Comparison of ENCODE assay signal across 13 cellular contexts in the genomic region with DNA sequence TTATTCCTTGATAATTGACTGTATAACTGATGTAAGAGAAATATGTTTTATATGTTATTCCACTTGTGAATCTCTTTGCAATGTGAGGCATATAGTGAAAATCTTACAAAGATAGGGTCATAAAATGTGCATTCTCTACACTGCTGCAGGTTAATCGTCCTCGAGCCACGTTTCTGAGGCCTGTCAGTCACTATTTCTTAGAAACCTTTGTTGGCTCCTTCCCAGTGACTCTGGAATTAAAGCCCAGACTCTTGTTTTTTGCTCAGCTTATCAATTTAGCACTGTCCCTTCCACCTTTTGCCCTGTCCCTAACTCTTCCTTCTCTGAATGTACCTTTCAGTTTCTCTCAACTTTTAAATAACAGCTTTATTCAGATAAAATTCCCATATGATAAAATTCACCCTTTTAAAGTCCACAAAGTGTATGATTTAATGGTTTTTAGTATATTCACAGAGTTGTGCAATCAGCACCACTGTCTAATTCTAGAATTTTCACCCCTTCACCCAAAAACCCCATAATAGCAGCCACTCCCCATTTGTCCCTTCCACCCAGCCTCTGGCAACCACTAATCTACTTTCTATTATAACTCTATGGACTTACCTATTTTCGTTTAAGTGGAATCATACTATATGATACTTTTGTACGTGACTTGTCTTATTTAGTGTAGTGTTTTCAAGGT. TPM values are rescaled to one million over a fixed set of nuclear protein-coding genes. Genes with fewer than 3 reads are reported as not detected.
DNase-seq lines count a peak whose midpoint lies in the region; FAIRE-seq and TF ChIP-seq lines count a peak whose summit lies in the region.
"Had no signal": no experiment of that assay in that cellular context is flagged by ENCODE, and none has a peak within 500 bp of the region (broad histone marks: within the 10 kb centered on the region; RNA-seq: fewer than 3 reads in every experiment).

No MANE protein-coding gene starts in this region.

- H3K4me3 ChIP-seq in DOHH2 (ENCODE audit: low read length), result peak overlapping the region; percentile 20; the same call in 1 of the 2 replicates
- H3K4me3 ChIP-seq in WI38 (ENCODE audit: low read depth, low read length), result peak overlapping the region; percentile 9; the same call in 1 of the 2 replicates
- no peak overlapping the region for H3K4me3 ChIP-seq in keratinocyte (ENCODE audit: control insufficient read depth in 2 of 3, extremely low read depth in 1 of 3, insufficient read depth in 2 of 3, low read depth in 1 of 3, low read length in 3 of 3)
- H3K4me3 ChIP-seq in skeletal muscle tissue (ENCODE audit: low read length in 3 of 3), result peak overlapping the region in 1 of 3 donors; percentile 33
- H3K4me3 ChIP-seq: Peyer's patch had no signal

- H3K9me3 ChIP-seq in DOHH2 (ENCODE audit: control insufficient read depth, insufficient read depth, low read length), result no peaks in the 10 kb centered on the region
- no peaks in the 10 kb centered on the region for H3K9me3 ChIP-seq in keratinocyte (ENCODE audit: control insufficient read depth, low read depth, low read length)
- H3K9me3 ChIP-seq in skeletal muscle tissue (ENCODE audit: control insufficient read depth in 3 of 3, low read length in 3 of 3), result no peaks in the 10 kb centered on the region
- H3K9me3 ChIP-seq: Peyer's patch had no signal

- H4K20me1 ChIP-seq in DOHH2 (ENCODE audit: control insufficient read depth, insufficient read depth, low read depth, low read length) (peaks cover 51% of the 10 kb centered on the region), keratinocyte (ENCODE audit: control insufficient read depth, extremely low read depth, insufficient read depth, low read length) (peaks cover 5% of the 10 kb centered on the region)

- H3K79me2 ChIP-seq in DOHH2 (ENCODE audit: control insufficient read depth, low read length) (peaks cover 100% of the 10 kb centered on the region), keratinocyte (ENCODE audit: control insufficient read depth, insufficient read depth, low read length) (peaks cover 93% of the 10 kb centered on the region)

- H3K27me3 ChIP-seq in DOHH2 (ENCODE audit: control insufficient read depth, low read length) (no peaks in the 10 kb centered on the region), keratinocyte (ENCODE audit: control insufficient read depth, extremely low read depth, insufficient read depth, low read length) (no peaks in the 10 kb centered on the region), skeletal muscle tissue (ENCODE audit: control insufficient read depth in 3 of 3, insufficient read depth in 3 of 3, low read length in 3 of 3) (no peaks in the 10 kb centered on the region)
- H3K27me3 ChIP-seq: Peyer's patch had no signal

- peaks cover 24% of the 10 kb centered on the region for H3F3A ChIP-seq in DOHH2 (ENCODE audit: control insufficient read depth, insufficient read depth)

- peaks cover 63% of the 10 kb centered on the region for H3K36me3 ChIP-seq in DOHH2 (ENCODE audit: control insufficient read depth, low read length)
- peaks cover 1 to 5% of the 10 kb centered on the region in 2 experiments for H3K36me3 ChIP-seq in keratinocyte (ENCODE audit: control insufficient read depth in 2 of 2, extremely low read depth in 1 of 2, insufficient read depth in 2 of 2, low read length in 2 of 2)
- peaks cover 0 to 5% (median 3%) of the 10 kb centered on the region in 3 donors for H3K36me3 ChIP-seq in skeletal muscle tissue (ENCODE audit: control insufficient read depth in 3 of 3, insufficient read depth in 3 of 3, low read length in 3 of 3)
- H3K36me3 ChIP-seq: Peyer's patch had no signal

- H3K9ac ChIP-seq in keratinocyte (ENCODE audit: control insufficient read depth, extremely low read depth, insufficient read depth, low read length) (no peak overlapping the region), skeletal muscle tissue (ENCODE audit: low read depth in 1 of 3, low read length in 3 of 3) (peak overlapping the region in 1 of 3 donors; percentile 1)

- peak overlapping the region; percentile 27 for H3K4me2 ChIP-seq in DOHH2 (ENCODE audit: low read length)
- peak overlapping the region; percentile 55 for H3K4me2 ChIP-seq in keratinocyte (ENCODE audit: control insufficient read depth, extremely low read depth, insufficient read depth, low read depth, low read length)

- no peaks in the 10 kb centered on the region for H3K9me2 ChIP-seq in DOHH2 (replicated peaks; ENCODE audit: control insufficient read depth, low read length)

- TF ChIP-seq CTCF in DOHH2 (IDR thresholded peaks at IDR 0.05; ENCODE audit: low read depth, low read length, poor library complexity, severe bottlenecking) (no peak), WI38 (IDR thresholded peaks at IDR 0.05; ENCODE audit: low read depth, low read length) (no peak), keratinocyte (optimal IDR thresholded peaks at IDR 0.05 in 1 of 3, IDR thresholded peaks at IDR 0.05 in 1 of 3, conservative IDR thresholded peaks at IDR 0.05 in 1 of 3; ENCODE audit: extremely low read depth in 1 of 3, insufficient read depth in 2 of 3, low read length in 3 of 3) (no peak)

- H3K4me1 ChIP-seq in DOHH2 (ENCODE audit: control insufficient read depth, low read length) (peaks cover 76% of the 10 kb centered on the region), keratinocyte (ENCODE audit: control insufficient read depth, extremely low read depth, insufficient read depth, low read length) (peaks cover 16% of the 10 kb centered on the region), skeletal muscle tissue (ENCODE audit: control insufficient read depth in 3 of 3, insufficient read depth in 3 of 3, low read length in 3 of 3) (peaks cover 40 to 62% (median 60%) of the 10 kb centered on the region in 3 donors)

- H2AFZ ChIP-seq in keratinocyte (ENCODE audit: control insufficient read depth, low read length), result no peak overlapping the region

- H3K27ac ChIP-seq in DOHH2 (ENCODE audit: low read depth, low read length) (peak overlapping the region; percentile 17), keratinocyte (ENCODE audit: control insufficient read depth, insufficient read depth, low read length) (no peak overlapping the region), skeletal muscle tissue (ENCODE audit: low read depth, low read length) (peak overlapping the region; percentile 4)

- no peaks in the 10 kb centered on the region for H3K9me1 ChIP-seq in keratinocyte (ENCODE audit: control insufficient read depth, extremely low read depth, insufficient read depth, low read length)

- dilution Hi-C loops in keratinocyte (cut with MboI; ENCODE audit: extremely low pct_ligation_motif_present, low sequenced_read_pairs), result no loop called here

- DNase-seq in keratinocyte (ENCODE audit: low read depth, low spot score) (no peak), HuH-7 (ENCODE audit: low spot score) (no peak), retina (no peak), activated gamma-delta T cell (lab: John Stamatoyannopoulos, UW) (no peak)
- no peak for DNase-seq in effector CD4-positive, alpha-beta T cell
- DNase-seq: activated naive CD4-positive, alpha-beta T cell treated with Interleukin-2 at 50 U/mL for 16 hours; NCI-H2107; Peyer's patch; posterior cingulate gyrus had no signal

- no peak for FAIRE-seq in keratinocyte (lab: Jason Lieb, UNC)
- FAIRE-seq: HTR-8/SVneo had no signal

RNA-seq across cellular contexts. Expression of gene TNRC6A, which starts 8.6 kb away (rescaled TPM):
- polyA plus RNA-seq in keratinocyte, result 17.7 to 30.8 TPM (median 23.3 TPM) in 3 replicates
- polyA plus RNA-seq in keratinocyte (2011; ENCODE audit: low read depth), result 18.0 TPM
- 9.5 and 13.9 TPM in 2 replicates for polyA plus RNA-seq in keratinocyte (2011; cell fraction: cytosol; rRNA removed)
- polyA plus RNA-seq in keratinocyte (2011; cell fraction: nucleus; rRNA removed), result 71.5 and 74.5 TPM in 2 replicates
- polyA plus RNA-seq in keratinocyte (2012; ENCODE audit: low replicate concordance), result 12.4 and 21.9 TPM in 2 replicates
- polyA minus RNA-seq in keratinocyte, result 48.6 to 90.9 TPM (median 50.8 TPM) in 3 replicates
- 20.0 TPM for polyA minus RNA-seq in keratinocyte (2011; cell fraction: cytosol; rRNA and poly(A)+ RNA removed)
- 52.5 and 84.1 TPM in 2 replicates for polyA minus RNA-seq in keratinocyte (2011; cell fraction: nucleus; rRNA and poly(A)+ RNA removed)
- 24.5 TPM for total RNA-seq in skeletal muscle tissue

Comparison
In these comparisons a context has a peak if more than half of its experiments do, and no peak if none do; other contexts are left out.
1. H3K4me3 ChIP-seq: peak in DOHH2 (single experiment) and WI38 (single experiment); none in keratinocyte (0 of 3).